8 cellular contexts compared by ENCODE assay signal in genomic region chr6:88963139-88964090, GRCh38. TPM values are rescaled to one million over a fixed set of nuclear protein-coding genes. Genes with fewer than 3 reads are reported as not detected.
A peak's percentile ranks its signal among the peaks of the same experiment; 100 is the strongest.
DNase-seq lines count a peak whose midpoint lies in the region; ATAC-seq and TF ChIP-seq lines count a peak whose summit lies in the region.

RNGTT (minus strand) TSS chr6:88963618; CDS start chr6:88963409, 209 bp downstream.

- peaks cover 9 to 54% (median 25%) of the 10 kb centered on the region in 6 donors for H3K4me1 ChIP-seq in spleen

- H3K36me3 ChIP-seq in spleen = no peaks in the 10 kb centered on the region

- peak; percentile 99 for DNase-seq in AG08395 (ENCODE audit: low spot score)
- DNase-seq in NCI-H345 (lab: John Stamatoyannopoulos, UW) = peak; percentile 99
- DNase-seq in activated B cell treated with CpG ODN at 0.5 μM for 24 hours = peak; percentile 96
- peak; percentile 95 for DNase-seq in central memory CD4-positive, alpha-beta T cell
- peak; percentile 94 for DNase-seq in inferior parietal cortex (ENCODE audit: extremely low spot score)
- DNase-seq in spleen = peak; percentile 100

- no peaks in the 10 kb centered on the region for H3K27me3 Mint-ChIP-seq in activated B cell treated with CpG ODN at 0.5 μM for 24 hours

- POLR2A ChIA-PET in activated B cell treated with CpG ODN at 0.5 μM for 24 hours (lab: Charles Lee) = interaction anchor here (0.7 to 1.9 kb wide), 15 partner anchors 10 to 1624 kb away, joined by 3 to 67 read pairs (median 5); partner anchors contain the start of genes CASP8AP2, LYRM2, PM20D2 and PNRC1

- peaks cover 12% of the 10 kb centered on the region for H3K36me3 Mint-ChIP-seq in activated B cell treated with CpG ODN at 0.5 μM for 24 hours (ENCODE audit: low read depth)

- H3K4me3 Mint-ChIP-seq in activated B cell treated with CpG ODN at 0.5 μM for 24 hours = peak within 1 kb of the TSS; percentile 99

- CTCF ChIA-PET in activated B cell treated with CpG ODN at 0.5 μM for 24 hours (lab: Charles Lee) = interaction anchor here (0.9 to 2.9 kb wide), 3 partner anchors 19 to 1896 kb away, joined by 3 to 7 read pairs (median 3); partner anchors contain the start of gene UBE2J1

- H3K9me3 Mint-ChIP-seq in activated B cell treated with CpG ODN at 0.5 μM for 24 hours = peaks cover 3% of the 10 kb centered on the region

- in situ Hi-C loops in GM18951 (cut with MboI; ENCODE audit: low sequenced_read_pairs, unreplicated experiment) = no loop called here

- TF ChIP-seq POLR2A in GM18951 (IDR thresholded peaks at IDR 0.05; ENCODE audit: extremely low read depth, insufficient read depth, insufficient read length) (peak; percentile 91), spleen (IDR thresholded peaks at IDR 0.05) (no peak)

- ATAC-seq in HG03196 (IDR thresholded peaks at IDR 0.05; ENCODE audit: unreplicated experiment) = peak; percentile 97
- peak; percentile 100 for ATAC-seq in activated B cell treated with CpG ODN at 0.5 μM for 24 hours (ENCODE audit: low read depth)

- TF ChIP-seq CTCF in activated B cell treated with CpG ODN at 0.5 μM for 24 hours (IDR thresholded peaks at IDR 0.05) = no peak
- TF ChIP-seq CTCF in spleen (IDR thresholded peaks at IDR 0.05 in 8 of 11, conservative IDR thresholded peaks at IDR 0.05 in 3 of 11) = peak in 3 of 11 experiments; percentile 5 to 36 (median 27)

- intact Hi-C loops in activated B cell treated with CpG ODN at 0.5 μM for 24 hours (cut with micrococcal nuclease) = loop anchor here (1.0 to 10.0 kb wide), 11 partner anchors 117 to 1809 kb away; partner anchors contain the start of genes CASP8AP2, LYRM2, MAP3K7 and PM20D2
- intact Hi-C loops in spleen (cut with DNase I; ENCODE audit: low total_unique reads) = no loop called here

- peaks cover 42% of the 10 kb centered on the region for H3K4me1 Mint-ChIP-seq in activated B cell treated with CpG ODN at 0.5 μM for 24 hours

- H3K27me3 ChIP-seq in spleen (replicated peaks in 1 of 7) = no peaks in the 10 kb centered on the region

- H3K27ac Mint-ChIP-seq in activated B cell treated with CpG ODN at 0.5 μM for 24 hours = peak within 1 kb of the TSS; percentile 95

- 0 to 1% (median 0%) methylated on average over 60 to 74 of the region's 74 CpGs for WGBS in spleen, 5 donors

- peaks cover 0 to 29% (median 16%) of the 10 kb centered on the region in 8 donors for H3K9me3 ChIP-seq in spleen

- H3K4me3 ChIP-seq in spleen = peak within 1 kb of the TSS; percentile 65 to 97 (median 88)

- peak within 1 kb of the TSS; percentile 66 to 90 (median 81) for H3K27ac ChIP-seq in spleen

RNA-seq across cellular contexts. Expression of gene RNGTT, which starts in this region (rescaled TPM):
- total RNA-seq in activated B cell treated with CpG ODN at 0.5 μM for 24 hours (24.8 and 25.9 TPM in 2 replicates), spleen (10 to 100 TPM; 16.5 to 27.1 (median 24.1) TPM)
- polyA plus RNA-seq in spleen = 10 to 100 TPM in 2 of 3 donors, 1 to 10 TPM in 1; 9.4 to 16.1 (median 10.4) TPM

Comparison
In these comparisons a context has a peak if more than half of its experiments do, and no peak if none do; other contexts are left out.
1. Peak in every context shown above with its lines: DNase-seq, ATAC-seq, H3K4me3 ChIP-seq and H3K27ac ChIP-seq.